1 cellular context compared by ENCODE assay signal in genomic region chr14:71355324-71356201, GRCh38.
A peak's percentile ranks its signal among the peaks of the same experiment; 100 is the strongest.
TF ChIP-seq lines count a peak whose summit lies in the region.

No MANE protein-coding gene starts in this region.

TF ChIP-seq in K562, 482 proteins besides CTCF, POLR2A, EP300 and RAD21 (continued from another document and continues in another):
- TF ChIP-seq ZNF511 (CRISPR knock-in tag; IDR thresholded peaks at IDR 0.05) (no peak), CCNT2 (IDR thresholded peaks at IDR 0.05; ENCODE audit: borderline replicate concordance, extremely low read depth, insufficient read length, low read depth, low read length) (peak; percentile 61), HDAC8 (tag; IDR thresholded peaks at IDR 0.05) (no peak), CBFB (CRISPR knock-in tag; IDR thresholded peaks at IDR 0.05) (no peak), RCOR1 (IDR thresholded peaks at IDR 0.05; ENCODE audit: borderline replicate concordance in 1 of 2, low read depth in 2 of 2, low read length in 2 of 2) (peak in 1 of 2 experiments; percentile 71; a peak in 1 of 4 replicates), STAT6 (CRISPR knock-in tag; IDR thresholded peaks at IDR 0.05) (no peak), CSDE1 (IDR thresholded peaks at IDR 0.05) (no peak), ZC3H4 (CRISPR knock-in tag; IDR thresholded peaks at IDR 0.05; ENCODE audit: borderline replicate concordance) (no peak), ZFP91 (CRISPR knock-in tag; IDR thresholded peaks at IDR 0.05) (no peak), ZNF121 (CRISPR knock-in tag; conservative IDR thresholded peaks at IDR 0.05) (no peak), PKNOX1 (IDR thresholded peaks at IDR 0.05) (peak; percentile 56; the same call in 1 of the 2 replicates), RBM34 (IDR thresholded peaks at IDR 0.05; ENCODE audit: borderline replicate concordance, insufficient read depth, low read length) (no peak), ZKSCAN8 (CRISPR knock-in tag; IDR thresholded peaks at IDR 0.05) (no peak), HMBOX1 (IDR thresholded peaks at IDR 0.05) (peak; percentile 81), SMAD3 (CRISPR knock-in tag; conservative IDR thresholded peaks at IDR 0.05) (no peak), RBM25 (IDR thresholded peaks at IDR 0.05; ENCODE audit: low read depth, low read length, severe bottlenecking) (no peak), ATF1 (CRISPR knock-in tag; IDR thresholded peaks at IDR 0.05) (no peak), ATF1 (tag; IDR thresholded peaks at IDR 0.05) (no peak), CBFA2T3 (IDR thresholded peaks at IDR 0.05) (peak; percentile 74), NR4A1 (CRISPR knock-in tag; IDR thresholded peaks at IDR 0.05) (no peak), NR4A1 (tag; IDR thresholded peaks at IDR 0.05) (no peak), PREB (CRISPR knock-in tag; IDR thresholded peaks at IDR 0.05) (no peak), MYBL2 (IDR thresholded peaks at IDR 0.05; ENCODE audit: low read depth) (no peak), MYBL2 (CRISPR knock-in tag; IDR thresholded peaks at IDR 0.05; ENCODE audit: borderline replicate concordance) (no peak), ID3 (CRISPR knock-in tag; IDR thresholded peaks at IDR 0.05) (no peak), ID3 (tag; IDR thresholded peaks at IDR 0.05) (no peak), MYC (IDR thresholded peaks at IDR 0.05; ENCODE audit: low read depth, low read length) (0 out of 2 replicates have a peak, but pooled peaks have one; percentile 10), MYC (CRISPR knock-in tag; IDR thresholded peaks at IDR 0.05; ENCODE audit: borderline replicate concordance, low read depth) (no peak), NFE2 (IDR thresholded peaks at IDR 0.05; ENCODE audit: low read depth) (0 out of 2 replicates have a peak, but pooled peaks have one; percentile 9), ZNF445 (CRISPR knock-in tag; IDR thresholded peaks at IDR 0.05; ENCODE audit: low read depth) (no peak), KDM2B (CRISPR knock-in tag; IDR thresholded peaks at IDR 0.05) (no peak), HNRNPL (IDR thresholded peaks at IDR 0.05; ENCODE audit: low read depth, low read length) (no peak), HINFP (tag; conservative IDR thresholded peaks at IDR 0.05; ENCODE audit: low read depth) (no peak), ZNF133 (CRISPR knock-in tag; IDR thresholded peaks at IDR 0.05) (no peak), SRF (CRISPR knock-in tag; IDR thresholded peaks at IDR 0.05) (no peak), BACH1 (tag; IDR thresholded peaks at IDR 0.05) (no peak), HDAC6 (IDR thresholded peaks at IDR 0.05; ENCODE audit: low read depth, low read length) (no peak), ZBTB7A (IDR thresholded peaks at IDR 0.05; ENCODE audit: borderline replicate concordance, control insufficient read depth, low read depth, low read length) (no peak), ZNF79 (CRISPR knock-in tag; IDR thresholded peaks at IDR 0.05; ENCODE audit: low read depth) (no peak), ZNF551 (CRISPR knock-in tag; IDR thresholded peaks at IDR 0.05) (no peak), TEAD4 (IDR thresholded peaks at IDR 0.05; ENCODE audit: low read length) (peak; percentile 63; the same call in 1 of the 2 replicates), TEAD4 (CRISPR knock-in tag; IDR thresholded peaks at IDR 0.05; ENCODE audit: borderline replicate concordance) (no peak), BHLHE40 (IDR thresholded peaks at IDR 0.05; ENCODE audit: low read length) (no peak), SMAD4 (CRISPR knock-in tag; conservative IDR thresholded peaks at IDR 0.05) (peak; percentile 41; the same call in 1 of the 2 replicates), MAFG (tag; conservative IDR thresholded peaks at IDR 0.05) (no peak), ZKSCAN3 (CRISPR knock-in tag; IDR thresholded peaks at IDR 0.05) (no peak), NR1H2 (CRISPR knock-in tag; IDR thresholded peaks at IDR 0.05) (no peak), TCF15 (CRISPR knock-in tag; IDR thresholded peaks at IDR 0.05) (no peak), CTBP1 (IDR thresholded peaks at IDR 0.05; ENCODE audit: borderline replicate concordance) (no peak), MCM3 (IDR thresholded peaks at IDR 0.05) (no peak), NR2C1 (IDR thresholded peaks at IDR 0.05) (no peak), NR2C1 (tag; IDR thresholded peaks at IDR 0.05) (no peak), KAT7 (CRISPR knock-in tag; IDR thresholded peaks at IDR 0.05; ENCODE audit: borderline replicate concordance) (no peak), MEIS2 (IDR thresholded peaks at IDR 0.05; ENCODE audit: partially characterized antibody) (peak; percentile 76), TFE3 (CRISPR knock-in tag; IDR thresholded peaks at IDR 0.05) (no peak), ELF1 (tag; IDR thresholded peaks at IDR 0.05) (0 out of 2 replicates have a peak, but pooled peaks have one; percentile 36), HDAC1 (IDR thresholded peaks at IDR 0.05) (no peak)
